In genomic region chr20:53291548-53291947, GRCh38 we compare ENCODE assay signal across 13 cellular contexts.
DNase-seq lines count a peak whose midpoint lies in the region; ATAC-seq and TF ChIP-seq lines count a peak whose summit lies in the region.
"Had no signal": no experiment of that assay in that cellular context is flagged by ENCODE, and none has a peak within 500 bp of the region (broad histone marks: within the 10 kb centered on the region; RNA-seq: fewer than 3 reads in every experiment).

No MANE protein-coding gene starts in this region.

- peak; percentile 19 for DNase-seq in Daoy (ENCODE audit: low read depth)
- peak; percentile 40 for DNase-seq in HEK293T (ENCODE audit: extremely low spot score)
- DNase-seq in RWPE2 (ENCODE audit: low spot score) = no peak
- peak; percentile 66 for DNase-seq in islet precursor cell
- no peak for DNase-seq in Kasumi-1 (lab: John Stamatoyannopoulos, UW)
- DNase-seq in activated T-cell treated with anti-CD3 and anti-CD28 coated beads, Interleukin-2, amount 50 U/mL, for 4 hours = no peak
- DNase-seq: activated naive CD4-positive, alpha-beta T cell; DMS79; naive B cell; stimulated activated naive CD8-positive, alpha-beta T cell treated with anti-CD3 and anti-CD28 coated beads, Interleukin-15, amount 100 ng/mL, for 72 hours had no signal

- H3K9me3 Mint-ChIP-seq in activated T-cell treated with anti-CD3 and anti-CD28 coated beads, Interleukin-2, amount 50 U/mL, for 4 hours = no peaks in the 10 kb centered on the region
- H3K9me3 Mint-ChIP-seq: dendritic cell treated with granulocyte-macrophage colony-stimulating factor and Interleukin-4, amounts not matched to agents 40 ng/mL and 50 ng/mL, for 4 days; IgD-negative memory B cell; stimulated activated naive CD8-positive, alpha-beta T cell treated with anti-CD3 and anti-CD28 coated beads, Interleukin-15, amount 100 ng/mL, for 72 hours had no signal

- H3K27me3 Mint-ChIP-seq in activated T-cell treated with anti-CD3 and anti-CD28 coated beads, Interleukin-2, amount 50 U/mL, for 4 hours (ENCODE audit: low read depth) = peaks cover 11% of the 10 kb centered on the region
- H3K27me3 Mint-ChIP-seq: stimulated activated naive CD8-positive, alpha-beta T cell treated with anti-CD3 and anti-CD28 coated beads, Interleukin-15, amount 100 ng/mL, for 72 hours had no signal

- H3K9me3 ChIP-seq in RWPE2 (ENCODE audit: severe bottlenecking) = no peaks in the 10 kb centered on the region

- H3K4me1 ChIP-seq in RWPE2 (ENCODE audit: insufficient read depth, poor library complexity, severe bottlenecking) = no peaks in the 10 kb centered on the region

- no peaks in the 10 kb centered on the region for H3K4me1 Mint-ChIP-seq in activated T-cell treated with anti-CD3 and anti-CD28 coated beads, Interleukin-2, amount 50 U/mL, for 4 hours (ENCODE audit: low read depth)
- H3K4me1 Mint-ChIP-seq: IgD-negative memory B cell; naive B cell; stimulated activated naive CD8-positive, alpha-beta T cell treated with anti-CD3 and anti-CD28 coated beads, Interleukin-15, amount 100 ng/mL, for 72 hours had no signal

- ATAC-seq in RWPE2 (ENCODE audit: low read depth) (no peak), GM19397 (IDR thresholded peaks at IDR 0.05; ENCODE audit: unreplicated experiment) (no peak)
- ATAC-seq in activated T-cell treated with anti-CD3 and anti-CD28 coated beads, Interleukin-2, amount 50 U/mL, for 4 hours = no peak
- ATAC-seq: stimulated activated naive CD8-positive, alpha-beta T cell treated with anti-CD3 and anti-CD28 coated beads, Interleukin-15, amount 100 ng/mL, for 72 hours had no signal

- peak; percentile 47 for TF ChIP-seq CTCF in RWPE2 (IDR thresholded peaks at IDR 0.05; ENCODE audit: poor library complexity, severe bottlenecking)

- H3K36me3 ChIP-seq in RWPE2 (ENCODE audit: low read depth) = no peaks in the 10 kb centered on the region

- H3K36me3 Mint-ChIP-seq in activated T-cell treated with anti-CD3 and anti-CD28 coated beads, Interleukin-2, amount 50 U/mL, for 4 hours (ENCODE audit: insufficient read depth) = peaks cover 9% of the 10 kb centered on the region
- H3K36me3 Mint-ChIP-seq: IgD-negative memory B cell, naive B cell had no signal

- H3K4me3 ChIP-seq in RWPE2 (ENCODE audit: severe bottlenecking) = no peak overlapping the region

- POLR2A ChIA-PET in HEK293T (lab: Yijun Ruan, JAX) = no interaction called here

- peaks cover 35% of the 10 kb centered on the region for H3K27me3 ChIP-seq in RWPE2 (ENCODE audit: insufficient read depth, poor library complexity, severe bottlenecking)

- H3K4me3 Mint-ChIP-seq in activated T-cell treated with anti-CD3 and anti-CD28 coated beads, Interleukin-2, amount 50 U/mL, for 4 hours = no peak overlapping the region
- H3K4me3 Mint-ChIP-seq: dendritic cell treated with granulocyte-macrophage colony-stimulating factor and Interleukin-4, amounts not matched to agents 40 ng/mL and 50 ng/mL, for 4 days; IgD-negative memory B cell; naive B cell; stimulated activated naive CD8-positive, alpha-beta T cell treated with anti-CD3 and anti-CD28 coated beads, Interleukin-15, amount 100 ng/mL, for 72 hours had no signal

- CTCF ChIA-PET in HEK293T (lab: Yijun Ruan, JAX) = interaction anchor here (0.8 kb wide), 1 partner anchor 21 kb away, joined by 3 read pairs; no protein-coding TSS in a partner anchor

- H3K27ac ChIP-seq in RWPE2 (ENCODE audit: poor library complexity, severe bottlenecking) = no peak overlapping the region

TF ChIP-seq in HEK293T, 16 proteins besides CTCF, POLR2A, EP300 and RAD21:
- no peak for TF ChIP-seq L3MBTL2 (conservative IDR thresholded peaks at IDR 0.05)
- TF ChIP-seq PKNOX1 (IDR thresholded peaks at IDR 0.05) = no peak
- no peak for TF ChIP-seq TARDBP (IDR thresholded peaks at IDR 0.05)
- no peak for TF ChIP-seq SUZ12 (IDR thresholded peaks at IDR 0.05)
- no peak for TF ChIP-seq FOXA1 (IDR thresholded peaks at IDR 0.05)
- no peak for TF ChIP-seq LEF1 (IDR thresholded peaks at IDR 0.05; ENCODE audit: borderline replicate concordance)
- no peak for TF ChIP-seq FOXK2 (IDR thresholded peaks at IDR 0.05)
- no peak for TF ChIP-seq ELF4 (IDR thresholded peaks at IDR 0.05)
- TF ChIP-seq CTBP1 (IDR thresholded peaks at IDR 0.05; ENCODE audit: borderline replicate concordance) = no peak
- no peak for TF ChIP-seq BHLHE40 (IDR thresholded peaks at IDR 0.05; ENCODE audit: borderline replicate concordance)
- no peak for TF ChIP-seq SP1 (IDR thresholded peaks at IDR 0.05)

Comparison
In these comparisons a context has a peak if more than half of its experiments do, and no peak if none do; other contexts are left out.
1. DNase-seq: peak in Daoy (single experiment), HEK293T (single experiment) and islet precursor cell (single experiment); none in RWPE2 (single experiment), Kasumi-1 (0 of 2) and activated T-cell treated with anti-CD3 and anti-CD28 coated beads, Interleukin-2, amount 50 U/mL, for 4 hours (single experiment).